In the genomic region with DNA sequence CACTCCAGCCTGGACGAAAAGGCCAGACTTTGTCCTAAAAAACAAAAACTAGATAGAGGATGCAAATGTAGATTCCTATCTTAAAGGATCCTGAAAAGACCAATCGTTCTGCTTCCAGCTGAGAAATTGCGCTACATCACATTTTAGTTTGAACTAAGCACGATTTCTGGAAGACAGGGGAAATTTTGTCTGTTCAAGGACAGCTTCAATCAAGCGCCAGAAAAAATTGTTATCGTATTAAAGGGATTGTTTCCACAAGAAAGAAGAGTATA, we compare ENCODE assay signal across 1 cellular context.
A peak's percentile ranks its signal among the peaks of the same experiment; 100 is the strongest.
TF ChIP-seq lines count a peak whose summit lies in the region.

No MANE protein-coding gene starts in this region.

TF ChIP-seq in K562, 482 proteins besides CTCF, POLR2A, EP300 and RAD21 (continued from another document):
- TF ChIP-seq, protein P1, sequence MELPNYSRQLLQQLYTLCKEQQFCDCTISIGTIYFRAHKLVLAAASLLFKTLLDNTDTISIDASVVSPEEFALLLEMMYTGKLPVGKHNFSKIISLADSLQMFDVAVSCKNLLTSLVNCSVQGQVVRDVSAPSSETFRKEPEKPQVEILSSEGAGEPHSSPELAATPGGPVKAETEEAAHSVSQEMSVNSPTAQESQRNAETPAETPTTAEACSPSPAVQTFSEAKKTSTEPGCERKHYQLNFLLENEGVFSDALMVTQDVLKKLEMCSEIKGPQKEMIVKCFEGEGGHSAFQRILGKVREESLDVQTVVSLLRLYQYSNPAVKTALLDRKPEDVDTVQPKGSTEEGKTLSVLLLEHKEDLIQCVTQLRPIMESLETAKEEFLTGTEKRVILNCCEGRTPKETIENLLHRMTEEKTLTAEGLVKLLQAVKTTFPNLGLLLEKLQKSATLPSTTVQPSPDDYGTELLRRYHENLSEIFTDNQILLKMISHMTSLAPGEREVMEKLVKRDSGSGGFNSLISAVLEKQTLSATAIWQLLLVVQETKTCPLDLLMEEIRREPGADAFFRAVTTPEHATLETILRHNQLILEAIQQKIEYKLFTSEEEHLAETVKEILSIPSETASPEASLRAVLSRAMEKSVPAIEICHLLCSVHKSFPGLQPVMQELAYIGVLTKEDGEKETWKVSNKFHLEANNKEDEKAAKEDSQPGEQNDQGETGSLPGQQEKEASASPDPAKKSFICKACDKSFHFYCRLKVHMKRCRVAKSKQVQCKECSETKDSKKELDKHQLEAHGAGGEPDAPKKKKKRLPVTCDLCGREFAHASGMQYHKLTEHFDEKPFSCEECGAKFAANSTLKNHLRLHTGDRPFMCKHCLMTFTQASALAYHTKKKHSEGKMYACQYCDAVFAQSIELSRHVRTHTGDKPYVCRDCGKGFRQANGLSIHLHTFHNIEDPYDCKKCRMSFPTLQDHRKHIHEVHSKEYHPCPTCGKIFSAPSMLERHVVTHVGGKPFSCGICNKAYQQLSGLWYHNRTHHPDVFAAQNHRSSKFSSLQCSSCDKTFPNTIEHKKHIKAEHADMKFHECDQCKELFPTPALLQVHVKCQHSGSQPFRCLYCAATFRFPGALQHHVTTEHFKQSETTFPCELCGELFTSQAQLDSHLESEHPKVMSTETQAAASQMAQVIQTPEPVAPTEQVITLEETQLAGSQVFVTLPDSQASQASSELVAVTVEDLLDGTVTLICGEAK (IDR thresholded peaks at IDR 0.05): 0 out of 2 replicates have a peak, but pooled peaks have one; percentile 26
- TF ChIP-seq, protein P1 (CRISPR knock-in tag; IDR thresholded peaks at IDR 0.05): no peak
- no peak for TF ChIP-seq XRCC3 (IDR thresholded peaks at IDR 0.05)
- no peak for TF ChIP-seq LARP7 (IDR thresholded peaks at IDR 0.05)
